23 cellular contexts compared by ENCODE assay signal in genomic region chr1:173887627-173888026, GRCh38. TPM values are rescaled to one million over a fixed set of nuclear protein-coding genes. Genes with fewer than 3 reads are reported as not detected.
DNase-seq lines count a peak whose midpoint lies in the region; ATAC-seq, FAIRE-seq and TF ChIP-seq lines count a peak whose summit lies in the region.
"Had no signal": no experiment of that assay in that cellular context is flagged by ENCODE, and none has a peak within 500 bp of the region (broad histone marks: within the 10 kb centered on the region; RNA-seq: fewer than 3 reads in every experiment).

No MANE protein-coding gene starts in this region.

- CTCF ChIA-PET in WTC11 (lab: Charles Lee), result interaction anchor here (0.9 kb wide), 1 partner anchor 19 kb away, joined by 3 read pairs; the partner anchor contains the start of gene ZBTB37
- CTCF ChIA-PET in naive thymus-derived CD4-positive, alpha-beta T cell (lab: Charles Lee), result no interaction called here

- H3K9me3 ChIP-seq in naive thymus-derived CD4-positive, alpha-beta T cell (ENCODE audit: control insufficient read depth in 2 of 3, low read length in 3 of 3), result no peaks in the 10 kb centered on the region
- H3K9me3 ChIP-seq: A549 had no signal

- H3K4me3 Mint-ChIP-seq in activated T-cell treated with anti-CD3 and anti-CD28 coated beads, Interleukin-2, amount 50 U/mL, for 72 hours, result peak overlapping the region; percentile 0 to 13
- H3K4me3 Mint-ChIP-seq in WTC11, result no peak overlapping the region
- peak overlapping the region in 6 of 10 donors; percentile 2 to 30 (median 12) for H3K4me3 Mint-ChIP-seq in naive thymus-derived CD4-positive, alpha-beta T cell
- H3K4me3 Mint-ChIP-seq in stimulated activated naive B cell treated with anti-CD40 and anti-IgM and Interleukin-4, amounts not matched to agents 10 μg/mL and 1 μg/mL and 100 μg/mL, for 72 hours, result no peak overlapping the region
- H3K4me3 Mint-ChIP-seq: B cell, CD14-positive monocyte had no signal

- no peaks in the 10 kb centered on the region for H3K27me3 Mint-ChIP-seq in activated T-cell treated with anti-CD3 and anti-CD28 coated beads, Interleukin-2, amount 50 U/mL, for 72 hours (ENCODE audit: low read depth)
- no peaks in the 10 kb centered on the region for H3K27me3 Mint-ChIP-seq in WTC11 (ENCODE audit: low read depth)
- no peaks in the 10 kb centered on the region for H3K27me3 Mint-ChIP-seq in naive thymus-derived CD4-positive, alpha-beta T cell
- H3K27me3 Mint-ChIP-seq in stimulated activated naive B cell treated with anti-CD40 and anti-IgM and Interleukin-4, amounts not matched to agents 10 μg/mL and 1 μg/mL and 100 μg/mL, for 72 hours, result no peaks in the 10 kb centered on the region
- H3K27me3 Mint-ChIP-seq: B cell had no signal

- peaks cover 5 to 26% (median 8%) of the 10 kb centered on the region in 3 experiments for H3K36me3 ChIP-seq in naive thymus-derived CD4-positive, alpha-beta T cell (ENCODE audit: control insufficient read depth in 2 of 3, insufficient read depth in 3 of 3, low read length in 3 of 3)

- H3K4me3 ChIP-seq in naive thymus-derived CD4-positive, alpha-beta T cell (ENCODE audit: low read length), result no peak overlapping the region
- H3K4me3 ChIP-seq in dorsolateral prefrontal cortex, result no peak overlapping the region
- H3K4me3 ChIP-seq: A549, PC-9 had no signal

- H3K27me3 ChIP-seq in naive thymus-derived CD4-positive, alpha-beta T cell (ENCODE audit: control insufficient read depth in 2 of 2, insufficient read depth in 2 of 2, low read length in 2 of 2), result no peaks in the 10 kb centered on the region
- no peaks in the 10 kb centered on the region for H3K27me3 ChIP-seq in dorsolateral prefrontal cortex

- no peak overlapping the region for H3K27ac ChIP-seq in naive thymus-derived CD4-positive, alpha-beta T cell (ENCODE audit: low read depth, low read length)
- no peak overlapping the region for H3K27ac ChIP-seq in dorsolateral prefrontal cortex
- H3K27ac ChIP-seq: A549, PC-9 had no signal

- H3K9me3 Mint-ChIP-seq in activated T-cell treated with anti-CD3 and anti-CD28 coated beads, Interleukin-2, amount 50 U/mL, for 72 hours, result no peaks in the 10 kb centered on the region
- no peaks in the 10 kb centered on the region for H3K9me3 Mint-ChIP-seq in WTC11
- H3K9me3 Mint-ChIP-seq in naive thymus-derived CD4-positive, alpha-beta T cell, result no peaks in the 10 kb centered on the region
- H3K9me3 Mint-ChIP-seq in stimulated activated naive B cell treated with anti-CD40 and anti-IgM and Interleukin-4, amounts not matched to agents 10 μg/mL and 1 μg/mL and 100 μg/mL, for 72 hours, result no peaks in the 10 kb centered on the region
- H3K9me3 Mint-ChIP-seq: CD14-positive monocyte had no signal

- no peak overlapping the region for H3K27ac Mint-ChIP-seq in activated T-cell treated with anti-CD3 and anti-CD28 coated beads, Interleukin-2, amount 50 U/mL, for 72 hours
- peak overlapping the region; percentile 62 for H3K27ac Mint-ChIP-seq in WTC11
- peak overlapping the region in 4 of 9 donors; percentile 20 to 76 (median 28) for H3K27ac Mint-ChIP-seq in naive thymus-derived CD4-positive, alpha-beta T cell
- H3K27ac Mint-ChIP-seq in stimulated activated naive B cell treated with anti-CD40 and anti-IgM and Interleukin-4, amounts not matched to agents 10 μg/mL and 1 μg/mL and 100 μg/mL, for 72 hours, result no peak overlapping the region
- H3K27ac Mint-ChIP-seq: B cell, CD14-positive monocyte had no signal

- TF ChIP-seq CTCF in D721Med (IDR thresholded peaks at IDR 0.05; ENCODE audit: insufficient read depth, missing control alignments), result no peak
- no peak for TF ChIP-seq CTCF in WTC11 (IDR thresholded peaks at IDR 0.05)
- no peak for TF ChIP-seq CTCF in dorsolateral prefrontal cortex (IDR thresholded peaks at IDR 0.05 in 54 of 56, conservative IDR thresholded peaks at IDR 0.05 in 2 of 56; ENCODE audit: low read depth in 1 of 56, partially characterized antibody in 56 of 56)

- no peak for DNase-seq in activated T-cell treated with anti-CD3 and anti-CD28 coated beads, Interleukin-2, amount 50 U/mL, for 72 hours
- no peak for DNase-seq in activated T-cell treated with anti-CD3 and anti-CD28 coated beads, Interleukin-2, amount 50 U/mL, for 1 hour
- DNase-seq in D721Med (ENCODE audit: insufficient read length, low spot score), result no peak
- DNase-seq in WTC11 (ENCODE audit: low spot score), result no peak
- DNase-seq in naive thymus-derived CD4-positive, alpha-beta T cell, result no peak
- no peak for DNase-seq in stimulated activated naive B cell treated with anti-CD40 and anti-IgM and Interleukin-4, amounts not matched to agents 10 μg/mL and 1 μg/mL and 100 μg/mL, for 72 hours
- no peak for DNase-seq in dorsolateral prefrontal cortex
- DNase-seq in NCI-H1048 (lab: John Stamatoyannopoulos, UW), result no peak
- DNase-seq: COR-L47, DMS 273 treated with DMSO at 0.1 percent for 48 hours, DMS79 treated with DMSO at 0.1 percent for 48 hours, H7, KBM-7, NCI-H1092 treated with DMSO at 0.1 percent for 48 hours, NCI-H1436 treated with DMSO at 0.1 percent for 48 hours, NCI-H1930, PC-9, RPMI8226, SHP77 had no signal

- intact Hi-C loops in naive thymus-derived CD4-positive, alpha-beta T cell (cut with micrococcal nuclease), result no loop called here
- intact Hi-C loops in dorsolateral prefrontal cortex (cut with DNase I), result no loop called here

- peak; percentile 66 for FAIRE-seq in D721Med (lab: Jason Lieb, UNC)
- FAIRE-seq: A549 had no signal

- POLR2A ChIA-PET in WTC11 (lab: Charles Lee), result no interaction called here
- POLR2A ChIA-PET in naive thymus-derived CD4-positive, alpha-beta T cell (lab: Charles Lee), result no interaction called here

- H3K4me1 ChIP-seq in naive thymus-derived CD4-positive, alpha-beta T cell (ENCODE audit: control insufficient read depth in 2 of 2, insufficient read depth in 2 of 2, low read length in 2 of 2), result peaks cover 17 to 19% of the 10 kb centered on the region in 2 donors
- H3K4me1 ChIP-seq: A549 had no signal

- peaks cover 24% of the 10 kb centered on the region for H3K4me1 Mint-ChIP-seq in activated T-cell treated with anti-CD3 and anti-CD28 coated beads, Interleukin-2, amount 50 U/mL, for 72 hours (ENCODE audit: low read depth)
- H3K4me1 Mint-ChIP-seq in WTC11, result peaks cover 62% of the 10 kb centered on the region
- H3K4me1 Mint-ChIP-seq in naive thymus-derived CD4-positive, alpha-beta T cell, result peaks cover 8 to 58% (median 37%) of the 10 kb centered on the region in 7 donors
- peaks cover 2 to 8% of the 10 kb centered on the region in 2 donors for H3K4me1 Mint-ChIP-seq in stimulated activated naive B cell treated with anti-CD40 and anti-IgM and Interleukin-4, amounts not matched to agents 10 μg/mL and 1 μg/mL and 100 μg/mL, for 72 hours
- H3K4me1 Mint-ChIP-seq: B cell had no signal

- H3K36me3 Mint-ChIP-seq in activated T-cell treated with anti-CD3 and anti-CD28 coated beads, Interleukin-2, amount 50 U/mL, for 72 hours (ENCODE audit: insufficient read depth in 2 of 2), result peaks cover 4 to 6% of the 10 kb centered on the region in 2 donors
- peaks cover 14% of the 10 kb centered on the region for H3K36me3 Mint-ChIP-seq in WTC11
- H3K36me3 Mint-ChIP-seq in naive thymus-derived CD4-positive, alpha-beta T cell, result peaks cover 18 to 65% (median 59%) of the 10 kb centered on the region in 5 donors
- H3K36me3 Mint-ChIP-seq in stimulated activated naive B cell treated with anti-CD40 and anti-IgM and Interleukin-4, amounts not matched to agents 10 μg/mL and 1 μg/mL and 100 μg/mL, for 72 hours, result peaks cover 31 to 34% of the 10 kb centered on the region in 2 donors

- ATAC-seq in activated T-cell treated with anti-CD3 and anti-CD28 coated beads, Interleukin-2, amount 50 U/mL, for 72 hours (replicated peaks in 1 of 2), result peak; percentile 90 to 96
- ATAC-seq in WTC11, result no peak
- no peak for ATAC-seq in naive thymus-derived CD4-positive, alpha-beta T cell
- no peak for ATAC-seq in stimulated activated naive B cell treated with anti-CD40 and anti-IgM and Interleukin-4, amounts not matched to agents 10 μg/mL and 1 μg/mL and 100 μg/mL, for 72 hours (replicated peaks)
- ATAC-seq: A549 had no signal

RNA-seq across cellular contexts. Expression of gene ZBTB37, which starts 19.4 kb away (rescaled TPM):
- 10 to 100 TPM; 14.2 to 14.9 TPM for total RNA-seq in activated T-cell treated with anti-CD3 and anti-CD28 coated beads, Interleukin-2, amount 50 U/mL, for 72 hours
- total RNA-seq in WTC11 (2021) (14.0 to 15.5 TPM (median 14.4 TPM) in 3 replicates), dorsolateral prefrontal cortex (10 to 100 TPM; 14.3 to 44.8 (median 23.1) TPM)
- total RNA-seq in naive thymus-derived CD4-positive, alpha-beta T cell, result 10 to 100 TPM; 12.7 to 30.3 (median 21.7) TPM
- 1 to 10 TPM; 2.1 to 3.2 TPM for polyA plus RNA-seq in naive thymus-derived CD4-positive, alpha-beta T cell

RNA-seq across cellular contexts. Expression of gene GAS5, which starts 19.8 kb away (rescaled TPM):
- 1,000 to 10,000 TPM; 1,204 to 1,544 TPM for total RNA-seq in activated T-cell treated with anti-CD3 and anti-CD28 coated beads, Interleukin-2, amount 50 U/mL, for 72 hours
- total RNA-seq in WTC11 (2021) (818 to 891 TPM (median 878 TPM) in 3 replicates), dorsolateral prefrontal cortex (100 to 1,000 TPM in 112 of 120 experiments, 10 to 100 TPM in 8; 88.6 to 204 (median 118) TPM)
- 100 to 1,000 TPM; 371 to 954 (median 885) TPM for total RNA-seq in naive thymus-derived CD4-positive, alpha-beta T cell
- polyA plus RNA-seq in naive thymus-derived CD4-positive, alpha-beta T cell, result 100 to 1,000 TPM; 493 to 676 TPM

RNA-seq across cellular contexts. Expression of gene SERPINC1, which starts 29.5 kb away (rescaled TPM):
- total RNA-seq in activated T-cell treated with anti-CD3 and anti-CD28 coated beads, Interleukin-2, amount 50 U/mL, for 72 hours, result under 1 TPM in 1 of 2 donors, not detected in 1; 0.30 TPM
- total RNA-seq in WTC11 (2021) (0.57 to 1.0 TPM (median 0.69 TPM) in 3 replicates), dorsolateral prefrontal cortex (1 to 10 TPM in 7 of 120 experiments, under 1 TPM in 32, not detected in 81; 0.27 to 2.0 (median 0.58) TPM)
- under 1 TPM in 1 of 5 experiments, not detected in 4; 0.32 TPM for total RNA-seq in naive thymus-derived CD4-positive, alpha-beta T cell
- polyA plus RNA-seq in naive thymus-derived CD4-positive, alpha-beta T cell, result under 1 TPM in 1 of 2 donors, not detected in 1; 0.25 TPM
- total RNA-seq: B cell, HT-29 had no signal
- polyA plus RNA-seq: CD14-positive monocyte had no signal

Comparison
In these comparisons a context has a peak if more than half of its experiments do, and no peak if none do; other contexts are left out.
1. ATAC-seq: peak in activated T-cell treated with anti-CD3 and anti-CD28 coated beads, Interleukin-2, amount 50 U/mL, for 72 hours (2 of 2); none in WTC11 (single experiment), naive thymus-derived CD4-positive, alpha-beta T cell (single experiment) and stimulated activated naive B cell treated with anti-CD40 and anti-IgM and Interleukin-4, amounts not matched to agents 10 μg/mL and 1 μg/mL and 100 μg/mL, for 72 hours (0 of 2).
2. H3K4me3 Mint-ChIP-seq: peak in activated T-cell treated with anti-CD3 and anti-CD28 coated beads, Interleukin-2, amount 50 U/mL, for 72 hours (2 of 2) and naive thymus-derived CD4-positive, alpha-beta T cell (6 of 10); none in WTC11 (single experiment) and stimulated activated naive B cell treated with anti-CD40 and anti-IgM and Interleukin-4, amounts not matched to agents 10 μg/mL and 1 μg/mL and 100 μg/mL, for 72 hours (0 of 2).